8 cellular contexts compared by ENCODE assay signal in the genomic region with DNA sequence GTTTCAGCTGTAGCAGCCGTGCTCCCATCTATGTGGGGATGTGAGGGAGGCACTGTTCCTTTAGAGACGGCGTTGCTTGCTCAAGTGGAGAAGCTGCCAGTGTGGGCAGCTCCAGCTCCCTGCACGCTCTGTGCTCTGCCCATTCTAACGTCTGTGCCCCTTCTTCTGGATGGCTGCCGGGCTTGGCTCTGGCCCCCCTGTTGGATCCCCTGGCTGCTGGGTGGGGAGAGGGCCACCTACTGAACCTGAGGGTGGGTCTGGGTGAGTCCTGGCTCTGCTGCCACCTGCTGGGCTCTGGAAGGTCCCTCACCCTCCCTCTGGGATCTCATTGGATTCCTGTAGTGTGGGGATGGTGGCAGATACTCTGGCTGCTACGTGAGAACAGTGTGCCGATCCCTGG. TPM values are rescaled to one million over a fixed set of nuclear protein-coding genes. Genes with fewer than 3 reads are reported as not detected.
DNase-seq lines count a peak whose midpoint lies in the region; TF ChIP-seq lines count a peak whose summit lies in the region.

No MANE protein-coding gene starts in this region.

- H3K27ac Mint-ChIP-seq in activated T-cell treated with anti-CD3 and anti-CD28 coated beads, Interleukin-2, amount 50 U/mL, for 24 hours, result peak overlapping the region; percentile 66

- DNase-seq in activated effector memory CD4-positive, alpha-beta T cell treated with anti-CD3 and anti-CD28 coated beads, Interleukin-2, amount 50 U/mL, for 16 hours, result peak; percentile 80
- no peak for DNase-seq in activated effector memory CD4-positive, alpha-beta T cell treated with Interleukin-2 at 50 U/mL for 16 hours
- DNase-seq in NCI-H2107 (lab: John Stamatoyannopoulos, UW), result peak; percentile 32
- DNase-seq in activated T-cell treated with anti-CD3 and anti-CD28 coated beads, Interleukin-2, amount 50 U/mL, for 24 hours, result peak; percentile 66
- DNase-seq in fibroblast of mammary gland (ENCODE audit: low read depth), result peak; percentile 38
- peak in 4 of 5 donors; percentile 40 to 72 (median 58) for DNase-seq in ovary
- no peak for DNase-seq in foreskin melanocyte
- no peak for DNase-seq in NCI-H2029 treated with DMSO at 0.1 percent for 48 hours (lab: John Stamatoyannopoulos, UW)

- no peaks in the 10 kb centered on the region for H3K36me3 ChIP-seq in ovary

- WGBS in ovary, 3 donors, result 35 to 40% (median 36%) methylated on average over 7 to 8 of the region's 8 CpGs

- intact Hi-C loops in ovary (cut with DNase I), result loop anchor here in 1 of 4 donors (10.0 kb wide), 1 partner anchor 490 kb away; no protein-coding TSS in a partner anchor

- no peak overlapping the region for H3K4me3 Mint-ChIP-seq in activated T-cell treated with anti-CD3 and anti-CD28 coated beads, Interleukin-2, amount 50 U/mL, for 24 hours

- TF ChIP-seq EP300 in ovary (IDR thresholded peaks at IDR 0.05), result no peak

- H3K27me3 Mint-ChIP-seq in activated T-cell treated with anti-CD3 and anti-CD28 coated beads, Interleukin-2, amount 50 U/mL, for 24 hours, result no peaks in the 10 kb centered on the region

- H3K4me3 ChIP-seq in fibroblast of mammary gland (ENCODE audit: control insufficient read depth, low read depth, low read length) (no peak overlapping the region), ovary (no peak overlapping the region)

- H3K9me3 ChIP-seq in ovary, result no peaks in the 10 kb centered on the region

- TF ChIP-seq POLR2A in ovary (IDR thresholded peaks at IDR 0.05), result no peak

- H3K27me3 ChIP-seq in ovary, result no peaks in the 10 kb centered on the region

- H3K4me1 ChIP-seq in ovary (ENCODE audit: insufficient read depth), result peaks cover 16% of the 10 kb centered on the region

- H3K4me1 Mint-ChIP-seq in activated T-cell treated with anti-CD3 and anti-CD28 coated beads, Interleukin-2, amount 50 U/mL, for 24 hours (ENCODE audit: low read depth), result peaks cover 36% of the 10 kb centered on the region

- TF ChIP-seq CTCF in fibroblast of mammary gland (conservative IDR thresholded peaks at IDR 0.05; ENCODE audit: control insufficient read depth, insufficient read depth, low read depth, low read length), result peak; percentile 57
- TF ChIP-seq CTCF in ovary (IDR thresholded peaks at IDR 0.05), result peak in 2 of 3 donors; percentile 32 to 43

- no peak overlapping the region for H3K27ac ChIP-seq in ovary

- no peaks in the 10 kb centered on the region for H3K9me3 Mint-ChIP-seq in activated T-cell treated with anti-CD3 and anti-CD28 coated beads, Interleukin-2, amount 50 U/mL, for 24 hours

- H3K36me3 Mint-ChIP-seq in activated T-cell treated with anti-CD3 and anti-CD28 coated beads, Interleukin-2, amount 50 U/mL, for 24 hours (ENCODE audit: low read depth), result peaks cover 50% of the 10 kb centered on the region

RNA-seq across cellular contexts. Expression of gene PFKL, which starts 5.0 kb away (rescaled TPM):
- total RNA-seq in ovary, result 100 to 1,000 TPM in 1 of 7 donors, 10 to 100 TPM in 6; 38.7 to 104 (median 88.7) TPM
- 10 to 100 TPM; 12.6 to 71.0 TPM for polyA plus RNA-seq in ovary

RNA-seq across cellular contexts. Expression of gene AIRE, which starts 19.2 kb away (rescaled TPM):
- not detected for total RNA-seq in ovary
- polyA plus RNA-seq in ovary, result not detected

RNA-seq across cellular contexts. Expression of gene CFAP410, which starts 34.3 kb away (rescaled TPM):
- 10 to 100 TPM; 23.1 to 40.8 (median 29.3) TPM for total RNA-seq in ovary
- polyA plus RNA-seq in ovary, result 10 to 100 TPM in 1 of 2 donors, 1 to 10 TPM in 1; 1.2 to 40.7 TPM

RNA-seq across cellular contexts. Expression of gene DNMT3L, which starts 43.1 kb away (rescaled TPM):
- total RNA-seq in ovary, result not detected
- not detected for polyA plus RNA-seq in ovary

RNA-seq across cellular contexts. Expression of gene TRPM2, which starts 48.6 kb away (rescaled TPM):
- 1 to 10 TPM in 6 of 7 donors, under 1 TPM in 1; 0.48 to 7.0 (median 2.1) TPM for total RNA-seq in ovary
- polyA plus RNA-seq in ovary, result 1 to 10 TPM; 1.3 to 1.6 TPM

Comparison
In these comparisons a context has a peak if more than half of its experiments do, and no peak if none do; other contexts are left out.
1. DNase-seq: peak in activated effector memory CD4-positive, alpha-beta T cell treated with anti-CD3 and anti-CD28 coated beads, Interleukin-2, amount 50 U/mL, for 16 hours (single experiment), NCI-H2107 (single experiment), activated T-cell treated with anti-CD3 and anti-CD28 coated beads, Interleukin-2, amount 50 U/mL, for 24 hours (single experiment), fibroblast of mammary gland (single experiment) and ovary (4 of 5); none in activated effector memory CD4-positive, alpha-beta T cell treated with Interleukin-2 at 50 U/mL for 16 hours (single experiment), foreskin melanocyte (single experiment) and NCI-H2029 treated with DMSO at 0.1 percent for 48 hours (single experiment).